ENCODE assay signal across 1 cellular context in genomic region chr6:114272582-114272981, GRCh38.
A peak's percentile ranks its signal among the peaks of the same experiment; 100 is the strongest.
TF ChIP-seq lines count a peak whose summit lies in the region.

No MANE protein-coding gene starts in this region.

TF ChIP-seq in HepG2, 621 proteins besides CTCF, POLR2A, EP300 and RAD21 (continued from another document and continues in another):
- TF ChIP-seq, protein P1, sequence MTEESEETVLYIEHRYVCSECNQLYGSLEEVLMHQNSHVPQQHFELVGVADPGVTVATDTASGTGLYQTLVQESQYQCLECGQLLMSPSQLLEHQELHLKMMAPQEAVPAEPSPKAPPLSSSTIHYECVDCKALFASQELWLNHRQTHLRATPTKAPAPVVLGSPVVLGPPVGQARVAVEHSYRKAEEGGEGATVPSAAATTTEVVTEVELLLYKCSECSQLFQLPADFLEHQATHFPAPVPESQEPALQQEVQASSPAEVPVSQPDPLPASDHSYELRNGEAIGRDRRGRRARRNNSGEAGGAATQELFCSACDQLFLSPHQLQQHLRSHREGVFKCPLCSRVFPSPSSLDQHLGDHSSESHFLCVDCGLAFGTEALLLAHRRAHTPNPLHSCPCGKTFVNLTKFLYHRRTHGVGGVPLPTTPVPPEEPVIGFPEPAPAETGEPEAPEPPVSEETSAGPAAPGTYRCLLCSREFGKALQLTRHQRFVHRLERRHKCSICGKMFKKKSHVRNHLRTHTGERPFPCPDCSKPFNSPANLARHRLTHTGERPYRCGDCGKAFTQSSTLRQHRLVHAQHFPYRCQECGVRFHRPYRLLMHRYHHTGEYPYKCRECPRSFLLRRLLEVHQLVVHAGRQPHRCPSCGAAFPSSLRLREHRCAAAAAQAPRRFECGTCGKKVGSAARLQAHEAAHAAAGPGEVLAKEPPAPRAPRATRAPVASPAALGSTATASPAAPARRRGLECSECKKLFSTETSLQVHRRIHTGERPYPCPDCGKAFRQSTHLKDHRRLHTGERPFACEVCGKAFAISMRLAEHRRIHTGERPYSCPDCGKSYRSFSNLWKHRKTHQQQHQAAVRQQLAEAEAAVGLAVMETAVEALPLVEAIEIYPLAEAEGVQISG (CRISPR knock-in tag; IDR thresholded peaks at IDR 0.05): peak; percentile 19; the same call in 1 of the 2 replicates
- TF ChIP-seq CEBPG (CRISPR knock-in tag; IDR thresholded peaks at IDR 0.05) (peak; percentile 69), KDM3A (CRISPR knock-in tag; IDR thresholded peaks at IDR 0.05; ENCODE audit: low read depth) (0 out of 2 replicates have a peak, but pooled peaks have one; percentile 40), NR2F6 (IDR thresholded peaks at IDR 0.05) (peak; percentile 51), NR2F6 (CRISPR knock-in tag; IDR thresholded peaks at IDR 0.05) (peak; percentile 71; the same call in 1 of the 2 replicates), ZKSCAN1 (IDR thresholded peaks at IDR 0.05; ENCODE audit: low read length) (no peak), ZBTB7A (CRISPR knock-in tag; IDR thresholded peaks at IDR 0.05) (no peak), ZNF777 (CRISPR knock-in tag; IDR thresholded peaks at IDR 0.05) (no peak), PPARG (CRISPR knock-in tag; conservative IDR thresholded peaks at IDR 0.05) (peak; percentile 67), MXI1 (IDR thresholded peaks at IDR 0.05; ENCODE audit: borderline replicate concordance, low read depth, low read length) (peak; percentile 25; the same call in 1 of the 3 replicates), SYNCRIP (IDR thresholded peaks at IDR 0.05; ENCODE audit: insufficient read depth, low read depth, low read length) (no peak), MEIS1 (CRISPR knock-in tag; IDR thresholded peaks at IDR 0.05; ENCODE audit: borderline replicate concordance) (0 out of 2 replicates have a peak, but pooled peaks have one; percentile 42), ZGPAT (CRISPR knock-in tag; IDR thresholded peaks at IDR 0.05) (peak; percentile 77), THRA (CRISPR knock-in tag; IDR thresholded peaks at IDR 0.05; ENCODE audit: borderline replicate concordance) (peak; percentile 52; the same call in 1 of the 2 replicates), POGZ (CRISPR knock-in tag; IDR thresholded peaks at IDR 0.05) (peak; percentile 59; the same call in 1 of the 2 replicates), TARDBP (CRISPR knock-in tag; IDR thresholded peaks at IDR 0.05) (0 out of 2 replicates have a peak, but pooled peaks have one; percentile 47), FOSL2 (CRISPR knock-in tag; IDR thresholded peaks at IDR 0.05) (peak; percentile 50), ZNF549 (CRISPR knock-in tag; IDR thresholded peaks at IDR 0.05) (no peak), CEBPZ (IDR thresholded peaks at IDR 0.05; ENCODE audit: low read length) (0 out of 2 replicates have a peak, but pooled peaks have one; percentile 13), RXRB (CRISPR knock-in tag; IDR thresholded peaks at IDR 0.05; ENCODE audit: borderline replicate concordance) (peak; percentile 62; the same call in 1 of the 2 replicates), MAX (IDR thresholded peaks at IDR 0.05) (peak; percentile 72), LCORL (IDR thresholded peaks at IDR 0.05) (no peak), LCORL (CRISPR knock-in tag; IDR thresholded peaks at IDR 0.05) (peak; percentile 25; the same call in 1 of the 2 replicates), PBX2 (CRISPR knock-in tag; IDR thresholded peaks at IDR 0.05) (no peak), PAX8 (CRISPR knock-in tag; IDR thresholded peaks at IDR 0.05; ENCODE audit: borderline replicate concordance) (no peak), JUN (CRISPR knock-in tag; IDR thresholded peaks at IDR 0.05) (0 out of 2 replicates have a peak, but pooled peaks have one; percentile 29), ZNF205 (CRISPR knock-in tag; IDR thresholded peaks at IDR 0.05) (0 out of 2 replicates have a peak, but pooled peaks have one; percentile 21), XRCC5 (optimal IDR thresholded peaks at IDR 0.05; ENCODE audit: low read length) (peak; percentile 60), HNF4A (CRISPR knock-in tag; IDR thresholded peaks at IDR 0.05) (peak; percentile 87), HNF1A (IDR thresholded peaks at IDR 0.05; ENCODE audit: low read depth) (no peak), HNF1A (CRISPR knock-in tag; IDR thresholded peaks at IDR 0.05; ENCODE audit: borderline replicate concordance) (peak; percentile 40; the same call in 1 of the 2 replicates), ELF1 (CRISPR knock-in tag; IDR thresholded peaks at IDR 0.05) (no peak), NONO (IDR thresholded peaks at IDR 0.05) (no peak), NONO (CRISPR knock-in tag; conservative IDR thresholded peaks at IDR 0.05) (0 out of 2 replicates have a peak, but pooled peaks have one; percentile 39), ZNF557 (CRISPR knock-in tag; IDR thresholded peaks at IDR 0.05) (no peak), ZNF331 (CRISPR knock-in tag; IDR thresholded peaks at IDR 0.05) (peak; percentile 80), BCL6 (CRISPR knock-in tag; IDR thresholded peaks at IDR 0.05) (peak; percentile 71), CHD2 (IDR thresholded peaks at IDR 0.05; ENCODE audit: low read depth, low read length) (no peak), ZNF616 (CRISPR knock-in tag; IDR thresholded peaks at IDR 0.05; ENCODE audit: low read depth) (no peak), SAP130 (CRISPR knock-in tag; IDR thresholded peaks at IDR 0.05; ENCODE audit: low read depth) (peak; percentile 61), ZBTB20 (CRISPR knock-in tag; IDR thresholded peaks at IDR 0.05; ENCODE audit: borderline replicate concordance, low read depth) (peak; percentile 51; the same call in 1 of the 2 replicates), ESRRA (CRISPR knock-in tag; IDR thresholded peaks at IDR 0.05; ENCODE audit: low read depth) (no peak; the same call in 1 of the 2 replicates), IKZF1 (IDR thresholded peaks at IDR 0.05) (no peak)
- TF ChIP-seq, protein P2, sequence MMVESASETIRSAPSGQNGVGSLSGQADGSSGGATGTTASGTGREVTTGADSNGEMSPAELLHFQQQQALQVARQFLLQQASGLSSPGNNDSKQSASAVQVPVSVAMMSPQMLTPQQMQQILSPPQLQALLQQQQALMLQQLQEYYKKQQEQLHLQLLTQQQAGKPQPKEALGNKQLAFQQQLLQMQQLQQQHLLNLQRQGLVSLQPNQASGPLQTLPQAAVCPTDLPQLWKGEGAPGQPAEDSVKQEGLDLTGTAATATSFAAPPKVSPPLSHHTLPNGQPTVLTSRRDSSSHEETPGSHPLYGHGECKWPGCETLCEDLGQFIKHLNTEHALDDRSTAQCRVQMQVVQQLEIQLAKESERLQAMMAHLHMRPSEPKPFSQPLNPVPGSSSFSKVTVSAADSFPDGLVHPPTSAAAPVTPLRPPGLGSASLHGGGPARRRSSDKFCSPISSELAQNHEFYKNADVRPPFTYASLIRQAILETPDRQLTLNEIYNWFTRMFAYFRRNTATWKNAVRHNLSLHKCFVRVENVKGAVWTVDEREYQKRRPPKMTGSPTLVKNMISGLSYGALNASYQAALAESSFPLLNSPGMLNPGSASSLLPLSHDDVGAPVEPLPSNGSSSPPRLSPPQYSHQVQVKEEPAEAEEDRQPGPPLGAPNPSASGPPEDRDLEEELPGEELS (CRISPR knock-in tag; IDR thresholded peaks at IDR 0.05): peak; percentile 75
